In genomic region chr16:89315791-89316581, GRCh38 we compare ENCODE assay signal across 1 cellular context.
A peak's percentile ranks its signal among the peaks of the same experiment; 100 is the strongest.
TF ChIP-seq lines count a peak whose summit lies in the region.

No MANE protein-coding gene starts in this region.

TF ChIP-seq in K562, 482 proteins besides CTCF, POLR2A, EP300 and RAD21 (continued from another document and continues in another):
- TF ChIP-seq ATF3 (IDR thresholded peaks at IDR 0.05) (peak; percentile 33; the same call in 1 of the 2 replicates), ATF3 (CRISPR knock-in tag; conservative IDR thresholded peaks at IDR 0.05) (no peak), ZNF76 (CRISPR knock-in tag; IDR thresholded peaks at IDR 0.05; ENCODE audit: borderline replicate concordance) (no peak), CSDE1 (IDR thresholded peaks at IDR 0.05) (no peak), FOXO4 (CRISPR knock-in tag; IDR thresholded peaks at IDR 0.05) (no peak), NR2C2 (CRISPR knock-in tag; IDR thresholded peaks at IDR 0.05) (no peak), NR2C2 (tag; IDR thresholded peaks at IDR 0.05) (peak; percentile 30; the same call in 1 of the 2 replicates), MAFK (IDR thresholded peaks at IDR 0.05; ENCODE audit: low read length) (no peak), DLX4 (CRISPR knock-in tag; IDR thresholded peaks at IDR 0.05) (no peak), NFE2 (IDR thresholded peaks at IDR 0.05; ENCODE audit: low read depth) (peak; percentile 27; the same call in 1 of the 2 replicates), ZNF740 (CRISPR knock-in tag; IDR thresholded peaks at IDR 0.05) (no peak), ZNF740 (tag; IDR thresholded peaks at IDR 0.05) (no peak), CC2D1A (IDR thresholded peaks at IDR 0.05) (no peak), MECOM (CRISPR knock-in tag; IDR thresholded peaks at IDR 0.05) (no peak), PTBP1 (IDR thresholded peaks at IDR 0.05; ENCODE audit: low read depth, low read length) (no peak), POLR2H (tag; IDR thresholded peaks at IDR 0.05; ENCODE audit: low read depth) (no peak), ZNF41 (CRISPR knock-in tag; conservative IDR thresholded peaks at IDR 0.05) (no peak), STAT6 (CRISPR knock-in tag; IDR thresholded peaks at IDR 0.05) (no peak), RBM34 (IDR thresholded peaks at IDR 0.05; ENCODE audit: borderline replicate concordance, insufficient read depth, low read length) (no peak), CREB3L1 (IDR thresholded peaks at IDR 0.05; ENCODE audit: borderline replicate concordance, low read depth) (no peak), ZNF57 (CRISPR knock-in tag; IDR thresholded peaks at IDR 0.05) (no peak), CAMTA2 (CRISPR knock-in tag; conservative IDR thresholded peaks at IDR 0.05) (no peak), PHB2 (IDR thresholded peaks at IDR 0.05; ENCODE audit: low read depth) (no peak), GABPA (tag; conservative IDR thresholded peaks at IDR 0.05; ENCODE audit: low read depth) (peak; percentile 60), HMGN3 (IDR thresholded peaks at IDR 0.05; ENCODE audit: borderline replicate concordance, extremely low read depth, insufficient read length, low read depth, low read length) (no peak), LEF1 (IDR thresholded peaks at IDR 0.05) (no peak), ZNF655 (CRISPR knock-in tag; IDR thresholded peaks at IDR 0.05) (no peak), RERE (CRISPR knock-in tag; IDR thresholded peaks at IDR 0.05; ENCODE audit: borderline replicate concordance) (no peak), MCM5 (IDR thresholded peaks at IDR 0.05; ENCODE audit: low read depth) (no peak), MXD1 (CRISPR knock-in tag; IDR thresholded peaks at IDR 0.05; ENCODE audit: borderline replicate concordance, poor library complexity, severe bottlenecking) (no peak), GATAD2A (IDR thresholded peaks at IDR 0.05) (no peak), ZNF444 (CRISPR knock-in tag; IDR thresholded peaks at IDR 0.05) (no peak), HCFC1 (IDR thresholded peaks at IDR 0.05; ENCODE audit: low read depth, low read length) (no peak), CTBP1 (IDR thresholded peaks at IDR 0.05; ENCODE audit: borderline replicate concordance) (no peak), FOXK2 (conservative IDR thresholded peaks at IDR 0.05 in 1 of 2, IDR thresholded peaks at IDR 0.05 in 1 of 2; ENCODE audit: low read depth in 2 of 2) (peak in 1 of 2 experiments; percentile 31; a peak in 1 of 4 replicates), ZBTB8A (IDR thresholded peaks at IDR 0.05; ENCODE audit: partially characterized antibody) (no peak), ARHGAP35 (IDR thresholded peaks at IDR 0.05; ENCODE audit: partially characterized antibody) (no peak), SAFB2 (IDR thresholded peaks at IDR 0.05; ENCODE audit: borderline replicate concordance, low read depth, low read length, severe bottlenecking) (no peak), ARID3A (IDR thresholded peaks at IDR 0.05; ENCODE audit: borderline replicate concordance, low read depth, low read length) (no peak), ZNF384 (IDR thresholded peaks at IDR 0.05; ENCODE audit: low read depth, low read length) (no peak), MYC (IDR thresholded peaks at IDR 0.05; ENCODE audit: low read depth, low read length) (no peak), MYC (CRISPR knock-in tag; IDR thresholded peaks at IDR 0.05; ENCODE audit: borderline replicate concordance, low read depth) (no peak), OTX1 (CRISPR knock-in tag; IDR thresholded peaks at IDR 0.05) (no peak), NR0B1 (IDR thresholded peaks at IDR 0.05; ENCODE audit: partially characterized antibody) (no peak), RHOXF2B (CRISPR knock-in tag; conservative IDR thresholded peaks at IDR 0.05) (no peak)
